Comparison of ENCODE assay signal across 25 cellular contexts in genomic region chr20:60900581-60900980, GRCh38.
DNase-seq lines count a peak whose midpoint lies in the region; ATAC-seq, FAIRE-seq and TF ChIP-seq lines count a peak whose summit lies in the region.
"Had no signal": no experiment of that assay in that cellular context is flagged by ENCODE, and none has a peak within 500 bp of the region (broad histone marks: within the 10 kb centered on the region; RNA-seq: fewer than 3 reads in every experiment).

No MANE protein-coding gene starts in this region.

- no peak overlapping the region for H3K4me2 ChIP-seq in GM23248 (ENCODE audit: unreplicated experiment)
- H3K4me2 ChIP-seq: A549 had no signal

- ATAC-seq in GM19452 (IDR thresholded peaks at IDR 0.05; ENCODE audit: unreplicated experiment) = no peak
- ATAC-seq: A549, HCT116 had no signal

- H3F3A ChIP-seq in GM23248 (ENCODE audit: insufficient read depth) = no peaks in the 10 kb centered on the region

- TF ChIP-seq POLR2A in esophagus muscularis mucosa (IDR thresholded peaks at IDR 0.05; ENCODE audit: low read depth) = no peak

- no peaks in the 10 kb centered on the region for H3K79me2 ChIP-seq in GM23248 (ENCODE audit: insufficient read depth)

- H3K4me1 ChIP-seq in esophagus muscularis mucosa (no peaks in the 10 kb centered on the region), GM23248 (ENCODE audit: insufficient read depth) (no peaks in the 10 kb centered on the region)
- H3K4me1 ChIP-seq: A549, Caco-2 had no signal

- peaks cover 0 to 4% (median 0%) of the 10 kb centered on the region in 4 donors for H3K27me3 ChIP-seq in esophagus muscularis mucosa
- no peaks in the 10 kb centered on the region for H3K27me3 ChIP-seq in GM23248 (replicated peaks; ENCODE audit: insufficient read depth)

- H3K4me3 ChIP-seq in esophagus muscularis mucosa (no peak overlapping the region), GM23248 (no peak overlapping the region)
- H3K4me3 ChIP-seq: A549 had no signal

- H3K36me3 ChIP-seq in esophagus muscularis mucosa (no peaks in the 10 kb centered on the region), GM23248 (ENCODE audit: low read depth) (no peaks in the 10 kb centered on the region)

- H3K27ac ChIP-seq in esophagus muscularis mucosa (replicated peaks in 1 of 4) (no peak overlapping the region), GM23248 (no peak overlapping the region)
- H3K27ac ChIP-seq: 22Rv1, A549, C4-2B, HL-60 had no signal

- H2AFZ ChIP-seq in GM23248 = no peak overlapping the region

- no peak overlapping the region for H3K9ac ChIP-seq in GM23248

- H3K9me2 ChIP-seq in GM23248 (ENCODE audit: insufficient read depth) = peaks cover under 1% of the 10 kb centered on the region; the same call in 1 of the 2 replicates

- H3K9me3 ChIP-seq in esophagus muscularis mucosa (peaks cover 0 to 15% (median 6%) of the 10 kb centered on the region in 4 donors), GM23248 (ENCODE audit: low read depth) (no peaks in the 10 kb centered on the region)
- H3K9me3 ChIP-seq: Caco-2 had no signal

- intact Hi-C loops in esophagus muscularis mucosa (cut with DNase I) = no loop called here

- FAIRE-seq in HTR-8/SVneo (lab: Jason Lieb, UNC) = peak; percentile 64
- FAIRE-seq: A549, D721Med, GM12892, GM18507 had no signal

- in situ Hi-C loops in GM23248 (cut with MboI) = no loop called here

- H4K20me1 ChIP-seq in GM23248 (ENCODE audit: insufficient read depth) = no peaks in the 10 kb centered on the region

- 39% methylated on average over 3 of the region's 4 CpGs for WGBS in esophagus muscularis mucosa
- 11 to 15% methylated on average over 4 of the region's 4 CpGs for WGBS in GM23248 (ENCODE audit: low coverage in 1 of 2, low lambda C conversion rate in 2 of 2, missing lambda C conversion rate in 2 of 2), 2 experiments

- no peak for TF ChIP-seq EP300 in esophagus muscularis mucosa (IDR thresholded peaks at IDR 0.05)

- DNase-seq in HTR-8/SVneo (ENCODE audit: insufficient read length, low spot score) = no peak
- peak; percentile 86 for DNase-seq in esophagus muscularis mucosa (ENCODE audit: extremely low spot score)
- DNase-seq in medulla oblongata (ENCODE audit: extremely low spot score) = peak; percentile 21
- DNase-seq in pons (ENCODE audit: low spot score) = peak; percentile 24
- DNase-seq in NCI-H510A (lab: John Stamatoyannopoulos, UW) = no peak
- no peak for DNase-seq in NCI-H146 (lab: John Stamatoyannopoulos, UW)
- no peak for DNase-seq in GM23248
- DNase-seq: AML-193; Caco-2; CD4-positive, alpha-beta T cell; DMS153; DMS79; GDM1; GOT3; H7; HFFc6 had no signal

- no peak for TF ChIP-seq CTCF in esophagus muscularis mucosa (IDR thresholded peaks at IDR 0.05)

Comparison
In these comparisons a context has a peak if more than half of its experiments do, and no peak if none do; other contexts are left out.
1. DNase-seq: peak in esophagus muscularis mucosa (single experiment), medulla oblongata (single experiment) and pons (single experiment); none in HTR-8/SVneo (single experiment), NCI-H510A (single experiment), NCI-H146 (single experiment) and GM23248 (single experiment).